1 cellular context compared by ENCODE assay signal in genomic region chr2:120066708-120067547, GRCh38.
TF ChIP-seq lines count a peak whose summit lies in the region.

No MANE protein-coding gene starts in this region.

TF ChIP-seq in IMR-90, 13 proteins besides CTCF, POLR2A, EP300 and RAD21 (continued from another document):
- TF ChIP-seq USF2 (IDR thresholded peaks at IDR 0.05; ENCODE audit: low read depth, low read length): no peak
- TF ChIP-seq SMC3 (IDR thresholded peaks at IDR 0.05; ENCODE audit: low read depth, low read length): no peak
